10 cellular contexts compared by ENCODE assay signal in the genomic region with DNA sequence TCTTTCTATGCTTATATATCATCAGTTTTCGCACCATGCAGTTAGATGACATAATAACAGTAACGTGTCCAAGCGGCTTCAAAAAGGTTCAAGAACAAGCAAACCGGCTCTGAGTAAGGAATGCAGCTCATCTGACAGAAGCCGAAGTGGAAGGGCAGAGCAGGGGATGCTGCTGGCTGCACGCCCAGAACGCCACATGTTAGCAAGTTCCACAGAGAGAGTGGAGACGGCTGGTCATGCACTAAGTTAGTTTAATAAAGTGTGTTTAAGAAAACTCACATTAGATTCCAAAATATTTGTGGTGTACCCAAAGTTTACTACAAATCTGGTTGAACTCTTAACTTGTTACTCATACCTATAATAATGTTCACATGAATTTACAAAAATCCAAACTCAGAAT.
A peak's percentile ranks its signal among the peaks of the same experiment; 100 is the strongest.
DNase-seq lines count a peak whose midpoint lies in the region; ATAC-seq, FAIRE-seq and TF ChIP-seq lines count a peak whose summit lies in the region.
"Had no signal": no experiment of that assay in that cellular context is flagged by ENCODE, and none has a peak within 500 bp of the region (broad histone marks: within the 10 kb centered on the region; RNA-seq: fewer than 3 reads in every experiment).

No MANE protein-coding gene starts in this region.

- peaks cover 17% of the 10 kb centered on the region for H3K4me1 Mint-ChIP-seq in brain
- no peaks in the 10 kb centered on the region for H3K4me1 Mint-ChIP-seq in effector memory CD8-positive, alpha-beta T cell (ENCODE audit: low read depth in 2 of 2)
- H3K4me1 Mint-ChIP-seq in activated CD8-positive, alpha-beta memory T cell treated with anti-CD3 and anti-CD28 coated beads, Interleukin-2, amount 10 ng/mL, durations not matched to agents 7 days and 5 days = no peaks in the 10 kb centered on the region

- no peak overlapping the region for H3K9ac ChIP-seq in kidney (ENCODE audit: low read length in 2 of 2)

- no peaks in the 10 kb centered on the region for H3K9me3 Mint-ChIP-seq in brain
- no peaks in the 10 kb centered on the region for H3K9me3 Mint-ChIP-seq in effector memory CD8-positive, alpha-beta T cell
- no peaks in the 10 kb centered on the region for H3K9me3 Mint-ChIP-seq in activated CD8-positive, alpha-beta memory T cell treated with anti-CD3 and anti-CD28 coated beads, Interleukin-2, amount 10 ng/mL, durations not matched to agents 7 days and 5 days (ENCODE audit: low read depth)

- peak overlapping the region in 3 of 5 experiments; percentile 14 to 54 (median 30) for H3K27ac Mint-ChIP-seq in brain
- no peak overlapping the region for H3K27ac Mint-ChIP-seq in effector memory CD8-positive, alpha-beta T cell
- H3K27ac Mint-ChIP-seq in activated CD8-positive, alpha-beta memory T cell treated with anti-CD3 and anti-CD28 coated beads, Interleukin-2, amount 10 ng/mL, durations not matched to agents 7 days and 5 days = no peak overlapping the region

- H3K36me3 ChIP-seq in kidney (ENCODE audit: control insufficient read depth in 1 of 2, insufficient read depth in 2 of 2, low read length in 2 of 2) = no peaks in the 10 kb centered on the region

- DNase-seq in NCI-H1092 (lab: John Stamatoyannopoulos, UW) = peak; percentile 37
- DNase-seq in kidney = peak; percentile 89
- DNase-seq in urothelium cell line (ENCODE audit: low spot score) = peak; percentile 74
- no peak for DNase-seq in effector memory CD8-positive, alpha-beta T cell
- no peak for DNase-seq in activated CD8-positive, alpha-beta memory T cell treated with anti-CD3 and anti-CD28 coated beads, Interleukin-2, amount 10 ng/mL, durations not matched to agents 7 days and 5 days
- no peak for DNase-seq in NK-92 treated with Interleukin-12 subunit alpha and Interleukin-12 subunit beta, amount 100 ng/mL, for 24 hours (lab: John Stamatoyannopoulos, UW)
- DNase-seq: T-helper 1 cell had no signal

- no peak for FAIRE-seq in kidney (lab: Jason Lieb, UNC)
- FAIRE-seq in urothelium cell line (lab: Jason Lieb, UNC) = peak; percentile 74
- FAIRE-seq: frontal cortex had no signal

- no peak for ATAC-seq in effector memory CD8-positive, alpha-beta T cell (replicated peaks)
- no peak for ATAC-seq in activated CD8-positive, alpha-beta memory T cell treated with anti-CD3 and anti-CD28 coated beads, Interleukin-2, amount 10 ng/mL, durations not matched to agents 7 days and 5 days
- ATAC-seq in HG02973 (IDR thresholded peaks at IDR 0.05; ENCODE audit: unreplicated experiment) = no peak

- no peak overlapping the region for H3K4me3 ChIP-seq in kidney (ENCODE audit: low read length in 2 of 2)

- no peak for TF ChIP-seq CTCF in brain (conservative IDR thresholded peaks at IDR 0.05)
- TF ChIP-seq CTCF in kidney (IDR thresholded peaks at IDR 0.05; ENCODE audit: borderline replicate concordance, extremely low read depth, insufficient read depth) = no peak

- no peaks in the 10 kb centered on the region for H3K27me3 Mint-ChIP-seq in brain
- peaks cover 13 to 22% of the 10 kb centered on the region in 2 donors for H3K27me3 Mint-ChIP-seq in effector memory CD8-positive, alpha-beta T cell
- peaks cover 3% of the 10 kb centered on the region for H3K27me3 Mint-ChIP-seq in activated CD8-positive, alpha-beta memory T cell treated with anti-CD3 and anti-CD28 coated beads, Interleukin-2, amount 10 ng/mL, durations not matched to agents 7 days and 5 days

- H3K4me1 ChIP-seq in kidney (ENCODE audit: control insufficient read depth in 1 of 2, insufficient read depth in 1 of 2, low read depth in 1 of 2, low read length in 2 of 2) = peaks cover 0 to 3% of the 10 kb centered on the region in 2 donors

- peak overlapping the region in 1 of 5 experiments; percentile 56 for H3K4me3 Mint-ChIP-seq in brain
- H3K4me3 Mint-ChIP-seq in effector memory CD8-positive, alpha-beta T cell = no peak overlapping the region
- no peak overlapping the region for H3K4me3 Mint-ChIP-seq in activated CD8-positive, alpha-beta memory T cell treated with anti-CD3 and anti-CD28 coated beads, Interleukin-2, amount 10 ng/mL, durations not matched to agents 7 days and 5 days

- H3K9me3 ChIP-seq in kidney (ENCODE audit: control insufficient read depth in 1 of 2, low read length in 2 of 2) = no peaks in the 10 kb centered on the region

- intact Hi-C loops in kidney (cut with DNase I) = no loop called here

- H3K36me3 Mint-ChIP-seq in brain = no peaks in the 10 kb centered on the region
- no peaks in the 10 kb centered on the region for H3K36me3 Mint-ChIP-seq in effector memory CD8-positive, alpha-beta T cell (ENCODE audit: insufficient read depth)
- H3K36me3 Mint-ChIP-seq in activated CD8-positive, alpha-beta memory T cell treated with anti-CD3 and anti-CD28 coated beads, Interleukin-2, amount 10 ng/mL, durations not matched to agents 7 days and 5 days = no peaks in the 10 kb centered on the region

- CTCF ChIA-PET in activated CD8-positive, alpha-beta memory T cell treated with anti-CD3 and anti-CD28 coated beads, Interleukin-2, amount 10 ng/mL, durations not matched to agents 7 days and 5 days (lab: Charles Lee) = no interaction called here

- no peak overlapping the region for H3K27ac ChIP-seq in kidney (ENCODE audit: low read depth in 2 of 2, low read length in 2 of 2)

Comparison
In these comparisons a context has a peak if more than half of its experiments do, and no peak if none do; other contexts are left out.
1. DNase-seq: peak in NCI-H1092 (single experiment), kidney (single experiment) and urothelium cell line (single experiment); none in effector memory CD8-positive, alpha-beta T cell (0 of 3), activated CD8-positive, alpha-beta memory T cell treated with anti-CD3 and anti-CD28 coated beads, Interleukin-2, amount 10 ng/mL, durations not matched to agents 7 days and 5 days (single experiment) and NK-92 treated with Interleukin-12 subunit alpha and Interleukin-12 subunit beta, amount 100 ng/mL, for 24 hours (single experiment).
2. H3K27ac Mint-ChIP-seq: peak in brain (3 of 5); none in effector memory CD8-positive, alpha-beta T cell (0 of 2) and activated CD8-positive, alpha-beta memory T cell treated with anti-CD3 and anti-CD28 coated beads, Interleukin-2, amount 10 ng/mL, durations not matched to agents 7 days and 5 days (single experiment).